In the genomic region with DNA sequence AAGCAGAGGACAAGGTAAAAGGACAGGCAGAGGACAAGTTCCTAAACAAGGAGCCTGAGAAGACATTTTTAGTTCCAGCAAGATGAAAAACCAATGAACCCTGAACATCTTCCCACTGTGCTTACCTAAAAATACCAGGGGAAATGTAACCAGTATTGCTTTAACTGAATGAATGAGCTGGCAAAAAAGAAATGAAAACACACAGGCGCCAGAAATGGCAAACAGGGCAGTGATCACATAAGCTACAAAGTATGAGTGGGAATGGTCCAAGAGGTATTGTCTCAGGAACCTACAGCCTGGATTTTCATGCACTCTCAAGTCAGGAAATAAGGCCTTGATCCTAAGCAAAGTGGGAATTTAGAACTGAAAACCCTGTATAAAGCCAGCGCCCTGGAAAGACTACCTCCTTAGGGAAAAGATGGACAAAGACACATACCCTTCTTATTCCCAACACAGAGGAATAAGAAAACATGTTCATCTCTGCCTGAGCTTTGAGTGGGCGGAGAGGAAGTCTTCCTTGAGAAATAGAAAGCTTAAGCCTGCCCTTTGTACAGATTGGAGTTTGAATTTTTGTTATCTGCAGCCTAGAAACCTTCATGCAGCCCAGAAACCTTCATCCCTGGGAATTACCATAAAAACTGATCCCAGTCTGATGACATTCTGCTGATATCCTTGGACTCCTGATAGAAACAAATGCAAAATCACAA, we compare ENCODE assay signal across 18 cellular contexts. TPM values are rescaled to one million over a fixed set of nuclear protein-coding genes. Genes with fewer than 3 reads are reported as not detected.
DNase-seq lines count a peak whose midpoint lies in the region; ATAC-seq and TF ChIP-seq lines count a peak whose summit lies in the region.
"Had no signal": no experiment of that assay in that cellular context is flagged by ENCODE, and none has a peak within 500 bp of the region (broad histone marks: within the 10 kb centered on the region; RNA-seq: fewer than 3 reads in every experiment).

No MANE protein-coding gene starts in this region.

- WGBS in trophoblast cell (ENCODE audit: extremely low coverage, insufficient coverage, insufficient read length) = no CpG with 5 or more reads among the region's 3 CpGs

- no peak overlapping the region for H2BK120ac ChIP-seq in trophoblast cell (ENCODE audit: insufficient read depth, low read length, poor library complexity)

- H3K9me3 ChIP-seq in AG04450 (ENCODE audit: control insufficient read depth, insufficient read depth, low read length) (no peaks in the 10 kb centered on the region), RWPE2 (ENCODE audit: severe bottlenecking) (no peaks in the 10 kb centered on the region), neural progenitor cell (ENCODE audit: low read depth) (no peaks in the 10 kb centered on the region), trophoblast cell (ENCODE audit: insufficient read depth, low read depth, low read length) (no peaks in the 10 kb centered on the region)
- H3K9me3 ChIP-seq: HAP-1 had no signal

- H4K91ac ChIP-seq in trophoblast cell (ENCODE audit: low read depth, low read length) = no peak overlapping the region

- H3K27ac ChIP-seq in AG04450 (ENCODE audit: low read depth, low read length) = peak overlapping the region; percentile 11
- H3K27ac ChIP-seq in RWPE2 (ENCODE audit: poor library complexity, severe bottlenecking) = peak overlapping the region; percentile 13
- no peak overlapping the region for H3K27ac ChIP-seq in neural progenitor cell
- H3K27ac ChIP-seq in trophoblast cell (ENCODE audit: low read depth, low read length) = no peak overlapping the region

- H3K36me3 Mint-ChIP-seq in neural progenitor cell (peaks cover 1% of the 10 kb centered on the region), natural killer cell (no peaks in the 10 kb centered on the region)
- H3K36me3 Mint-ChIP-seq: CD4-positive, CD25-positive, alpha-beta regulatory T cell; stimulated activated naive B cell treated with anti-CD40 and anti-IgM and Interleukin-4, amounts not matched to agents 10 μg/mL and 1 μg/mL and 100 μg/mL, for 72 hours had no signal

- DNase-seq in AG04450 (ENCODE audit: low read depth, low spot score) (no peak), RWPE2 (ENCODE audit: low spot score) (no peak), epithelial cell of proximal tubule (ENCODE audit: low read depth) (peak; percentile 25), neural progenitor cell (ENCODE audit: low spot score) (no peak), HPDE6-E6E7 (ENCODE audit: extremely low spot score) (no peak), natural killer cell (no peak), trophoblast cell (no peak)
- no peak for DNase-seq in stimulated activated naive CD8-positive, alpha-beta T cell treated with anti-CD3 and anti-CD28 coated beads, Interleukin-15, Interleukin-2, amounts not matched to agents 100 U/mL and 50 U/mL, for 24 hours
- DNase-seq: activated naive CD4-positive, alpha-beta T cell treated with Interleukin-2 at 50 U/mL for 16 hours; CD4-positive, CD25-positive, alpha-beta regulatory T cell; DND-41; left cardiac atrium; NCI-H146; NCI-H345; stimulated activated naive B cell treated with anti-CD40 and anti-IgM and Interleukin-4, amounts not matched to agents 10 μg/mL and 1 μg/mL and 100 μg/mL, for 72 hours had no signal

- H2AFZ ChIP-seq in neural progenitor cell (replicated peaks) = peak overlapping the region; percentile 39
- no peak overlapping the region for H2AFZ ChIP-seq in trophoblast cell (ENCODE audit: insufficient read depth, low read length, poor library complexity)

- H3K27me3 Mint-ChIP-seq in neural progenitor cell (ENCODE audit: insufficient read depth, low read depth) = peaks cover 11% of the 10 kb centered on the region
- H3K27me3 Mint-ChIP-seq in natural killer cell (ENCODE audit: low read depth in 2 of 2) = peaks cover 12 to 30% of the 10 kb centered on the region in 2 donors

- H3K4me3 Mint-ChIP-seq in neural progenitor cell = no peak overlapping the region
- H3K4me3 Mint-ChIP-seq in natural killer cell = no peak overlapping the region
- H3K4me3 Mint-ChIP-seq: CD4-positive, CD25-positive, alpha-beta regulatory T cell; stimulated activated naive B cell treated with anti-CD40 and anti-IgM and Interleukin-4, amounts not matched to agents 10 μg/mL and 1 μg/mL and 100 μg/mL, for 72 hours had no signal

- H4K8ac ChIP-seq in trophoblast cell (ENCODE audit: low read depth, low read length) = no peak overlapping the region

- intact Hi-C loops in natural killer cell (cut with micrococcal nuclease) = no loop called here

- H3K36me3 ChIP-seq in RWPE2 (ENCODE audit: low read depth) (no peaks in the 10 kb centered on the region), neural progenitor cell (no peaks in the 10 kb centered on the region), trophoblast cell (ENCODE audit: control insufficient read depth in 1 of 2, insufficient read depth in 2 of 2, low read length in 2 of 2) (no peaks in the 10 kb centered on the region)
- H3K36me3 ChIP-seq: HAP-1 had no signal

- no peak overlapping the region for H2AK5ac ChIP-seq in trophoblast cell (ENCODE audit: low read length)

- ATAC-seq in RWPE2 (ENCODE audit: low read depth) (no peak), natural killer cell (no peak)
- no peak for ATAC-seq in stimulated activated naive CD8-positive, alpha-beta T cell treated with anti-CD3 and anti-CD28 coated beads, Interleukin-15, Interleukin-2, amounts not matched to agents 100 U/mL and 50 U/mL, for 24 hours
- ATAC-seq: left cardiac atrium had no signal

- no peak overlapping the region for H2BK5ac ChIP-seq in trophoblast cell (ENCODE audit: low read depth, low read length, poor library complexity)

- H3K4me2 ChIP-seq in neural progenitor cell (peak overlapping the region; percentile 1), trophoblast cell (ENCODE audit: low read length) (no peak overlapping the region)

- no peak overlapping the region for H2BK12ac ChIP-seq in trophoblast cell (ENCODE audit: low read length)

- no peak overlapping the region for H3K4me3 ChIP-seq in AG04450 (ENCODE audit: low read depth, low read length)
- no peak overlapping the region for H3K4me3 ChIP-seq in RWPE2 (ENCODE audit: severe bottlenecking)
- no peak overlapping the region for H3K4me3 ChIP-seq in epithelial cell of proximal tubule (ENCODE audit: low read depth, low read length)
- no peak overlapping the region for H3K4me3 ChIP-seq in neural progenitor cell
- no peak overlapping the region for H3K4me3 ChIP-seq in trophoblast cell (ENCODE audit: low read depth, low read length)
- H3K4me3 ChIP-seq: HAP-1 had no signal

- H3K79me1 ChIP-seq in trophoblast cell (ENCODE audit: low read length) = no peaks in the 10 kb centered on the region

- H4K12ac ChIP-seq in trophoblast cell (ENCODE audit: low read depth, low read length) = no peak overlapping the region

- no peak overlapping the region for H3K18ac ChIP-seq in trophoblast cell (ENCODE audit: low read length)

- H3K9me3 Mint-ChIP-seq in neural progenitor cell (peaks cover 2% of the 10 kb centered on the region), natural killer cell (no peaks in the 10 kb centered on the region)
- H3K9me3 Mint-ChIP-seq: CD4-positive, CD25-positive, alpha-beta regulatory T cell had no signal

- no peak for TF ChIP-seq CTCF in AG04450 (IDR thresholded peaks at IDR 0.05; ENCODE audit: low read depth, low read length)
- no peak for TF ChIP-seq CTCF in RWPE2 (IDR thresholded peaks at IDR 0.05; ENCODE audit: poor library complexity, severe bottlenecking)
- TF ChIP-seq CTCF in epithelial cell of proximal tubule (conservative IDR thresholded peaks at IDR 0.05; ENCODE audit: low read depth, low read length) = no peak
- no peak for TF ChIP-seq CTCF in neural progenitor cell (IDR thresholded peaks at IDR 0.05)
- TF ChIP-seq CTCF in natural killer cell (IDR thresholded peaks at IDR 0.05) = no peak

- H3K79me2 ChIP-seq in neural progenitor cell (ENCODE audit: low read depth) = no peaks in the 10 kb centered on the region
- H3K79me2 ChIP-seq in trophoblast cell (ENCODE audit: control insufficient read depth, insufficient read depth, low read length, poor library complexity) = no peaks in the 10 kb centered on the region

- CTCF ChIA-PET in AG04450 (lab: Charles Lee) = interaction anchor here (0.6 to 1.4 kb wide), 6 partner anchors 11 to 249 kb away, joined by 3 to 8 read pairs (median 4); a partner anchor contains a TSS

- H3K4ac ChIP-seq in trophoblast cell (ENCODE audit: low read depth, low read length) = no peak overlapping the region

- peaks cover 28% of the 10 kb centered on the region for H3K4me1 Mint-ChIP-seq in neural progenitor cell
- peaks cover 9 to 14% of the 10 kb centered on the region in 2 donors for H3K4me1 Mint-ChIP-seq in natural killer cell

- no peak overlapping the region for H3K27ac Mint-ChIP-seq in neural progenitor cell
- H3K27ac Mint-ChIP-seq in natural killer cell = no peak overlapping the region
- H3K27ac Mint-ChIP-seq: CD4-positive, CD25-positive, alpha-beta regulatory T cell; stimulated activated naive B cell treated with anti-CD40 and anti-IgM and Interleukin-4, amounts not matched to agents 10 μg/mL and 1 μg/mL and 100 μg/mL, for 72 hours had no signal

- H3K4me1 ChIP-seq in RWPE2 (ENCODE audit: insufficient read depth, poor library complexity, severe bottlenecking) (peaks cover 17% of the 10 kb centered on the region), neural progenitor cell (peaks cover 16% of the 10 kb centered on the region), trophoblast cell (ENCODE audit: control insufficient read depth in 1 of 2, insufficient read depth in 2 of 2, low read length in 2 of 2) (peaks cover 4 to 5% of the 10 kb centered on the region in 2 experiments)

- no peaks in the 10 kb centered on the region for H3F3A ChIP-seq in neural progenitor cell (ENCODE audit: low read depth)

- H3K27me3 ChIP-seq in AG04450 (ENCODE audit: control insufficient read depth, insufficient read depth, low read length) (peaks cover 12% of the 10 kb centered on the region), RWPE2 (ENCODE audit: insufficient read depth, poor library complexity, severe bottlenecking) (no peaks in the 10 kb centered on the region), neural progenitor cell (peaks cover 32% of the 10 kb centered on the region), trophoblast cell (ENCODE audit: insufficient read depth, low read length) (peaks cover 2% of the 10 kb centered on the region)

- POLR2A ChIA-PET in AG04450 (lab: Yijun Ruan, JAX) = no interaction called here

- no peak overlapping the region for H3K23ac ChIP-seq in trophoblast cell (ENCODE audit: low read length)

- no peaks in the 10 kb centered on the region for H4K20me1 ChIP-seq in neural progenitor cell (ENCODE audit: low read depth)

- H3K14ac ChIP-seq in trophoblast cell (ENCODE audit: low read length) = no peak overlapping the region

- H3K9ac ChIP-seq in neural progenitor cell (no peak overlapping the region), trophoblast cell (ENCODE audit: low read length) (no peak overlapping the region)

RNA-seq across cellular contexts. Expression of a gene that starts 2.1 kb away (rescaled TPM):
- polyA plus RNA-seq in AG04450 (2011; rRNA removed) = not detected in 2 replicates
- polyA minus RNA-seq in AG04450 (2011; rRNA and poly(A)+ RNA removed) = not detected in 2 replicates
- total RNA-seq in epithelial cell of proximal tubule = 0.29 and 1.8 TPM in 2 replicates
- not detected in 2 replicates for total RNA-seq in neural progenitor cell (ENCODE audit: low replicate concordance)
- total RNA-seq in natural killer cell = 1 to 10 TPM in 1 of 3 donors, under 1 TPM in 2; 0.61 to 1.6 (median 0.82) TPM
- not detected in 2 replicates for polyA plus RNA-seq in trophoblast cell (2013)
- total RNA-seq: HT1080, ureter had no signal
- polyA plus RNA-seq: CD4-positive, CD25-positive, alpha-beta regulatory T cell had no signal

RNA-seq across cellular contexts. Expression of a gene that starts 15.2 kb away (rescaled TPM):
- polyA plus RNA-seq in AG04450 (2011; rRNA removed) = 1.6 and 1.7 TPM in 2 replicates
- 2.2 and 3.2 TPM in 2 replicates for polyA minus RNA-seq in AG04450 (2011; rRNA and poly(A)+ RNA removed)
- total RNA-seq in epithelial cell of proximal tubule (4.3 and 5.0 TPM in 2 replicates), neural progenitor cell (ENCODE audit: low replicate concordance) (2.9 TPM in 1 of 2 replicates, not detected in the other), natural killer cell (1 to 10 TPM; 4.4 to 8.5 (median 7.8) TPM)
- 1.4 TPM in 2 replicates for polyA plus RNA-seq in trophoblast cell (2013)

RNA-seq across cellular contexts. Expression of a gene that starts 23.1 kb away (rescaled TPM):
- polyA plus RNA-seq in AG04450 (2011; rRNA removed) = 31.6 and 33.5 TPM in 2 replicates
- 31.5 and 41.0 TPM in 2 replicates for polyA minus RNA-seq in AG04450 (2011; rRNA and poly(A)+ RNA removed)
- 122 and 141 TPM in 2 replicates for total RNA-seq in epithelial cell of proximal tubule
- 18.3 and 47.4 TPM in 2 replicates for total RNA-seq in neural progenitor cell (ENCODE audit: low replicate concordance)
- total RNA-seq in natural killer cell = 10 to 100 TPM; 68.2 to 86.4 (median 85.0) TPM
- polyA plus RNA-seq in trophoblast cell (2013) = 68.4 and 70.2 TPM in 2 replicates

RNA-seq across cellular contexts. Expression of a gene that starts 29.0 kb away (rescaled TPM):
- polyA plus RNA-seq in AG04450 (2011; rRNA removed) = 52.6 and 56.2 TPM in 2 replicates
- polyA minus RNA-seq in AG04450 (2011; rRNA and poly(A)+ RNA removed) = 23.2 and 25.6 TPM in 2 replicates
- total RNA-seq in epithelial cell of proximal tubule (136 and 159 TPM in 2 replicates), neural progenitor cell (ENCODE audit: low replicate concordance) (33.3 and 38.6 TPM in 2 replicates), natural killer cell (10 to 100 TPM; 48.0 to 69.7 (median 54.6) TPM)
- 27.2 and 28.1 TPM in 2 replicates for polyA plus RNA-seq in trophoblast cell (2013)

RNA-seq across cellular contexts. Expression of a gene that starts 31.5 kb away (rescaled TPM):
- polyA plus RNA-seq in AG04450 (2011; rRNA removed) = 33.3 and 34.2 TPM in 2 replicates
- polyA minus RNA-seq in AG04450 (2011; rRNA and poly(A)+ RNA removed) = 41.1 and 42.9 TPM in 2 replicates
- total RNA-seq in epithelial cell of proximal tubule (13.7 and 20.1 TPM in 2 replicates), neural progenitor cell (ENCODE audit: low replicate concordance) (7.1 and 7.3 TPM in 2 replicates), natural killer cell (10 to 100 TPM; 18.8 to 25.8 (median 25.1) TPM)
- 3.4 and 3.7 TPM in 2 replicates for polyA plus RNA-seq in trophoblast cell (2013)

Comparison
In these comparisons a context has a peak if more than half of its experiments do, and no peak if none do; other contexts are left out.
1. H3K27ac ChIP-seq: peak in AG04450 (single experiment) and RWPE2 (single experiment); none in neural progenitor cell (single experiment) and trophoblast cell (single experiment).